In genomic region chr20:50885068-50885467, GRCh38 we compare ENCODE assay signal across 2 cellular contexts.
TF ChIP-seq lines count a peak whose summit lies in the region.

No MANE protein-coding gene starts in this region.

TF ChIP-seq in SK-N-SH treated with all-trans-retinoic acid at 6 μM for 48 hours, 23 proteins besides CTCF, POLR2A, EP300 and RAD21:
- no peak for TF ChIP-seq CREB5 (CRISPR knock-in tag; IDR thresholded peaks at IDR 0.05; ENCODE audit: low read depth)

TF ChIP-seq in SK-N-SH, 30 proteins besides CTCF, POLR2A, EP300 and RAD21:
- TF ChIP-seq NFIC (IDR thresholded peaks at IDR 0.05; ENCODE audit: borderline replicate concordance): no peak
- no peak for TF ChIP-seq ZBTB33 (IDR thresholded peaks at IDR 0.05; ENCODE audit: borderline replicate concordance, low read depth)
- no peak for TF ChIP-seq TEAD4 (IDR thresholded peaks at IDR 0.05; ENCODE audit: borderline replicate concordance, insufficient read depth)
- TF ChIP-seq SIN3A (IDR thresholded peaks at IDR 0.05; ENCODE audit: borderline replicate concordance, low read depth, low read length): no peak
- no peak for TF ChIP-seq PBX3 (IDR thresholded peaks at IDR 0.05)
- no peak for TF ChIP-seq TCF12 (IDR thresholded peaks at IDR 0.05)
- no peak for TF ChIP-seq IRF3 (IDR thresholded peaks at IDR 0.05; ENCODE audit: low read depth, low read length)
- no peak for TF ChIP-seq FOSL2 (IDR thresholded peaks at IDR 0.05; ENCODE audit: borderline replicate concordance, low read depth)
- no peak for TF ChIP-seq POLR2AphosphoS5 (IDR thresholded peaks at IDR 0.05; ENCODE audit: low read depth, low read length)
- no peak for TF ChIP-seq TAF1 (IDR thresholded peaks at IDR 0.05; ENCODE audit: borderline replicate concordance, low read depth, low read length)
- TF ChIP-seq CHD2 (IDR thresholded peaks at IDR 0.05; ENCODE audit: low read length, partially characterized antibody): no peak
- TF ChIP-seq MEF2A (IDR thresholded peaks at IDR 0.05; ENCODE audit: borderline replicate concordance, low read depth): no peak
